ENCODE assay signal across 13 cellular contexts in genomic region chr11:73324116-73324515, GRCh38. TPM values are rescaled to one million over a fixed set of nuclear protein-coding genes. Genes with fewer than 3 reads are reported as not detected.
DNase-seq lines count a peak whose midpoint lies in the region; ATAC-seq, FAIRE-seq and TF ChIP-seq lines count a peak whose summit lies in the region.
"Had no signal": no experiment of that assay in that cellular context is flagged by ENCODE, and none has a peak within 500 bp of the region (broad histone marks: within the 10 kb centered on the region; RNA-seq: fewer than 3 reads in every experiment).

No MANE protein-coding gene starts in this region.

- H3K4me1 Mint-ChIP-seq in endothelial cell (ENCODE audit: unreplicated experiment) (peaks cover 60% of the 10 kb centered on the region), nephron (peaks cover 91% of the 10 kb centered on the region)

- no peaks in the 10 kb centered on the region for H3K9me3 ChIP-seq in thyroid gland

- H3K36me3 ChIP-seq in thyroid gland: no peaks in the 10 kb centered on the region

- H3K27ac Mint-ChIP-seq in endothelial cell (ENCODE audit: unreplicated experiment) (peak overlapping the region; percentile 93), nephron (peak overlapping the region; percentile 89 to 96 (median 92))
- H3K27ac Mint-ChIP-seq: activated CD8-positive, alpha-beta T cell treated with anti-CD3 and anti-CD28 coated beads, Interleukin-2, amount 10 ng/mL, durations not matched to agents 7 days and 5 days; activated naive CD8-positive, alpha-beta T cell treated with anti-CD3 and anti-CD28 coated beads, Interleukin-2, amount 10 ng/mL, durations not matched to agents 7 days and 5 days had no signal

- H3K36me3 Mint-ChIP-seq in endothelial cell (ENCODE audit: low read depth, unreplicated experiment) (peaks cover 25% of the 10 kb centered on the region), nephron (ENCODE audit: low read depth) (peaks cover 33% of the 10 kb centered on the region)
- H3K36me3 Mint-ChIP-seq: activated naive CD8-positive, alpha-beta T cell treated with anti-CD3 and anti-CD28 coated beads, Interleukin-2, amount 10 ng/mL, durations not matched to agents 7 days and 5 days had no signal

- CTCF ChIA-PET in RWPE1 (lab: Yijun Ruan, JAX): interaction anchor here (0.5 to 1.5 kb wide), 4 partner anchors 11 to 178 kb away, joined by 3 to 12 read pairs (median 3); no protein-coding TSS in a partner anchor

- ATAC-seq in GM21717 (IDR thresholded peaks at IDR 0.05; ENCODE audit: unreplicated experiment): no peak
- ATAC-seq: activated CD8-positive, alpha-beta T cell treated with anti-CD3 and anti-CD28 coated beads, Interleukin-2, amount 10 ng/mL, durations not matched to agents 7 days and 5 days had no signal

- peaks cover 16% of the 10 kb centered on the region for H3K27me3 Mint-ChIP-seq in endothelial cell (ENCODE audit: unreplicated experiment)
- H3K27me3 Mint-ChIP-seq in nephron (ENCODE audit: low read depth): no peaks in the 10 kb centered on the region
- H3K27me3 Mint-ChIP-seq: activated naive CD8-positive, alpha-beta T cell treated with anti-CD3 and anti-CD28 coated beads, Interleukin-2, amount 10 ng/mL, durations not matched to agents 7 days and 5 days had no signal

- no peaks in the 10 kb centered on the region for H3K27me3 ChIP-seq in thyroid gland

- TF ChIP-seq POLR2A in thyroid gland (IDR thresholded peaks at IDR 0.05): no peak

- 59 to 65% methylated on average over 7 to 9 of the region's 9 CpGs for WGBS in thyroid gland, 2 donors

- DNase-seq in RWPE1 (ENCODE audit: low spot score) (no peak), endothelial cell (ENCODE audit: low spot score) (no peak), thyroid gland (no peak), frontal cortex (ENCODE audit: low spot score in 2 of 2) (no peak), NCI-H748 treated with DMSO at 0.1 percent for 48 hours (lab: John Stamatoyannopoulos, UW) (no peak), SKM-1 (lab: John Stamatoyannopoulos, UW; ENCODE audit: unreplicated experiment) (no peak)
- DNase-seq: activated CD8-positive, alpha-beta T cell treated with anti-CD3 and anti-CD28 coated beads, Interleukin-2, amount 10 ng/mL, durations not matched to agents 7 days and 5 days; activated naive CD8-positive, alpha-beta T cell treated with anti-CD3 and anti-CD28 coated beads, Interleukin-2, amount 10 ng/mL, durations not matched to agents 7 days and 5 days; NCI-H1048; NCI-H774 had no signal

- FAIRE-seq in frontal cortex (lab: Jason Lieb, UNC): no peak

- no peaks in the 10 kb centered on the region for H3K9me3 Mint-ChIP-seq in endothelial cell (ENCODE audit: unreplicated experiment)
- no peaks in the 10 kb centered on the region for H3K9me3 Mint-ChIP-seq in nephron
- H3K9me3 Mint-ChIP-seq: activated naive CD8-positive, alpha-beta T cell treated with anti-CD3 and anti-CD28 coated beads, Interleukin-2, amount 10 ng/mL, durations not matched to agents 7 days and 5 days had no signal

- peaks cover 48 to 89% of the 10 kb centered on the region in 2 donors for H3K4me1 ChIP-seq in thyroid gland

- POLR2A ChIA-PET in RWPE1 (lab: Yijun Ruan, JAX; ENCODE audit: low non-redundant PET): no interaction called here

- TF ChIP-seq CTCF in RWPE1 (conservative IDR thresholded peaks at IDR 0.05; ENCODE audit: low read depth) (no peak), endothelial cell (IDR thresholded peaks at IDR 0.05; ENCODE audit: unreplicated experiment) (no peak), nephron (IDR thresholded peaks at IDR 0.05; ENCODE audit: unreplicated experiment in 3 of 3) (no peak), thyroid gland (IDR thresholded peaks at IDR 0.05) (no peak)

- H3K27ac ChIP-seq in RWPE1 (peak overlapping the region; percentile 76), thyroid gland (peak overlapping the region; percentile 80 to 99 (median 97))
- H3K27ac ChIP-seq: epithelial cell of prostate had no signal

- no peak overlapping the region for H3K4me3 ChIP-seq in thyroid gland (replicated peaks in 1 of 3)

- intact Hi-C loops in thyroid gland (cut with DNase I): no loop called here

- H3K4me3 Mint-ChIP-seq in endothelial cell (ENCODE audit: unreplicated experiment) (peak overlapping the region; percentile 77), nephron (peak overlapping the region; percentile 61 to 72 (median 62))
- H3K4me3 Mint-ChIP-seq: activated CD8-positive, alpha-beta T cell treated with anti-CD3 and anti-CD28 coated beads, Interleukin-2, amount 10 ng/mL, durations not matched to agents 7 days and 5 days; activated naive CD8-positive, alpha-beta T cell treated with anti-CD3 and anti-CD28 coated beads, Interleukin-2, amount 10 ng/mL, durations not matched to agents 7 days and 5 days had no signal

RNA-seq across cellular contexts. Expression of gene ARHGEF17, which starts 16.0 kb away (rescaled TPM):
- total RNA-seq in endothelial cell (ENCODE audit: unreplicated experiment) (93.3 TPM), thyroid gland (100 to 1,000 TPM in 1 of 4 donors, 10 to 100 TPM in 3; 54.0 to 125 (median 61.4) TPM), frontal cortex (16.3 TPM)
- total RNA-seq: activated naive CD8-positive, alpha-beta T cell treated with anti-CD3 and anti-CD28 coated beads, Interleukin-2, amount 10 ng/mL, durations not matched to agents 7 days and 5 days had no signal

RNA-seq across cellular contexts. Expression of gene P2RY6, which starts 52.0 kb away (rescaled TPM):
- total RNA-seq in endothelial cell (ENCODE audit: unreplicated experiment): 0.74 TPM
- total RNA-seq in thyroid gland: 1 to 10 TPM in 3 of 4 donors, under 1 TPM in 1; 0.93 to 4.0 (median 2.8) TPM
- total RNA-seq in frontal cortex: under 0.01 TPM
- total RNA-seq: activated CD8-positive, alpha-beta T cell treated with anti-CD3 and anti-CD28 coated beads, Interleukin-2, amount 10 ng/mL, durations not matched to agents 7 days and 5 days had no signal

RNA-seq across cellular contexts. Expression of gene RELT, which starts 52.1 kb away (rescaled TPM):
- total RNA-seq in endothelial cell (ENCODE audit: unreplicated experiment) (15.2 TPM), thyroid gland (1 to 10 TPM; 1.6 to 3.5 (median 1.9) TPM), frontal cortex (2.0 TPM)
